In genomic region chr14:36570065-36570464, GRCh38 we compare ENCODE assay signal across 1 cellular context.
TF ChIP-seq lines count a peak whose summit lies in the region.

No MANE protein-coding gene starts in this region.

TF ChIP-seq in HEK293, 187 proteins besides CTCF, POLR2A, EP300 and RAD21 (continued from another document):
- TF ChIP-seq, protein P1, sequence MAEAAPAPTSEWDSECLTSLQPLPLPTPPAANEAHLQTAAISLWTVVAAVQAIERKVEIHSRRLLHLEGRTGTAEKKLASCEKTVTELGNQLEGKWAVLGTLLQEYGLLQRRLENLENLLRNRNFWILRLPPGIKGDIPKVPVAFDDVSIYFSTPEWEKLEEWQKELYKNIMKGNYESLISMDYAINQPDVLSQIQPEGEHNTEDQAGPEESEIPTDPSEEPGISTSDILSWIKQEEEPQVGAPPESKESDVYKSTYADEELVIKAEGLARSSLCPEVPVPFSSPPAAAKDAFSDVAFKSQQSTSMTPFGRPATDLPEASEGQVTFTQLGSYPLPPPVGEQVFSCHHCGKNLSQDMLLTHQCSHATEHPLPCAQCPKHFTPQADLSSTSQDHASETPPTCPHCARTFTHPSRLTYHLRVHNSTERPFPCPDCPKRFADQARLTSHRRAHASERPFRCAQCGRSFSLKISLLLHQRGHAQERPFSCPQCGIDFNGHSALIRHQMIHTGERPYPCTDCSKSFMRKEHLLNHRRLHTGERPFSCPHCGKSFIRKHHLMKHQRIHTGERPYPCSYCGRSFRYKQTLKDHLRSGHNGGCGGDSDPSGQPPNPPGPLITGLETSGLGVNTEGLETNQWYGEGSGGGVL (tag by site-specific recombination; IDR thresholded peaks at IDR 0.05) = 0 out of 2 replicates have a peak, but pooled peaks have one; percentile 13
- TF ChIP-seq ZNF24 (tag by site-specific recombination; IDR thresholded peaks at IDR 0.05) = peak; percentile 69; the same call in 1 of the 2 replicates
- TF ChIP-seq, protein P2, sequence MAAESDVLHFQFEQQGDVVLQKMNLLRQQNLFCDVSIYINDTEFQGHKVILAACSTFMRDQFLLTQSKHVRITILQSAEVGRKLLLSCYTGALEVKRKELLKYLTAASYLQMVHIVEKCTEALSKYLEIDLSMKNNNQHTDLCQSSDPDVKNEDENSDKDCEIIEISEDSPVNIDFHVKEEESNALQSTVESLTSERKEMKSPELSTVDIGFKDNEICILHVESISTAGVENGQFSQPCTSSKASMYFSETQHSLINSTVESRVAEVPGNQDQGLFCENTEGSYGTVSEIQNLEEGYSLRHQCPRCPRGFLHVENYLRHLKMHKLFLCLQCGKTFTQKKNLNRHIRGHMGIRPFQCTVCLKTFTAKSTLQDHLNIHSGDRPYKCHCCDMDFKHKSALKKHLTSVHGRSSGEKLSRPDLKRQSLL (tag by site-specific recombination; IDR thresholded peaks at IDR 0.05) = peak; percentile 71; the same call in 1 of the 2 replicates
- TF ChIP-seq OSR2 (tag by site-specific recombination; IDR thresholded peaks at IDR 0.05) = 0 out of 2 replicates have a peak, but pooled peaks have one; percentile 27
- peak; percentile 65; the same call in 1 of the 2 replicates for TF ChIP-seq KLF17 (tag by site-specific recombination; IDR thresholded peaks at IDR 0.05)
- TF ChIP-seq ZNF2 (tag by site-specific recombination; IDR thresholded peaks at IDR 0.05) = no peak
- TF ChIP-seq ZBTB17 (tag by site-specific recombination; IDR thresholded peaks at IDR 0.05) = no peak
- TF ChIP-seq ZNF792 (tag by site-specific recombination; IDR thresholded peaks at IDR 0.05) = no peak
- TF ChIP-seq ZNF639 (tag by site-specific recombination; IDR thresholded peaks at IDR 0.05) = peak; percentile 19; the same call in 1 of the 2 replicates
- no peak for TF ChIP-seq ZNF558 (tag by site-specific recombination; IDR thresholded peaks at IDR 0.05)
- no peak for TF ChIP-seq ZNF830 (tag by site-specific recombination; IDR thresholded peaks at IDR 0.05; ENCODE audit: low read depth)
